In genomic region chr17:1617620-1618174, GRCh38 we compare ENCODE assay signal across 10 cellular contexts. TPM values are rescaled to one million over a fixed set of nuclear protein-coding genes. Genes with fewer than 3 reads are reported as not detected.
DNase-seq lines count a peak whose midpoint lies in the region; ATAC-seq and TF ChIP-seq lines count a peak whose summit lies in the region.
"Had no signal": no experiment of that assay in that cellular context is flagged by ENCODE, and none has a peak within 500 bp of the region (broad histone marks: within the 10 kb centered on the region; RNA-seq: fewer than 3 reads in every experiment).

No MANE protein-coding gene starts in this region.

- H3K27me3 ChIP-seq in Peyer's patch = no peaks in the 10 kb centered on the region

- H3K9me3 Mint-ChIP-seq in activated CD4-positive, alpha-beta memory T cell treated with anti-CD3 and anti-CD28 coated beads, Interleukin-2, amount 10 ng/mL, durations not matched to agents 7 days and 5 days = no peaks in the 10 kb centered on the region

- POLR2A ChIA-PET in activated CD4-positive, alpha-beta memory T cell treated with anti-CD3 and anti-CD28 coated beads, Interleukin-2, amount 10 ng/mL, durations not matched to agents 7 days and 5 days (lab: Charles Lee) = no interaction called here

- DNase-seq in COLO829 (ENCODE audit: low spot score) (peak; percentile 62), Peyer's patch (peak in 2 of 3 donors; percentile 88 to 89), fibroblast of gingiva (ENCODE audit: low read depth) (peak; percentile 30), omental fat pad (ENCODE audit: low spot score) (no peak), NCI-H187 (lab: John Stamatoyannopoulos, UW) (no peak)
- no peak for DNase-seq in activated CD4-positive, alpha-beta memory T cell treated with anti-CD3 and anti-CD28 coated beads, Interleukin-2, amount 10 ng/mL, durations not matched to agents 7 days and 5 days
- DNase-seq: activated CD4-positive, alpha-beta T cell treated with anti-CD3 and anti-CD28 coated beads, Interleukin-2, amount 50 U/mL, for 4 hours; NCI-H1092 treated with DMSO at 0.1 percent for 48 hours had no signal

- H3K36me3 ChIP-seq in Peyer's patch = peaks cover 0 to 33% (median 0%) of the 10 kb centered on the region in 3 donors

- peak in 3 of 6 experiments; percentile 50 to 73 (median 58) for TF ChIP-seq CTCF in Peyer's patch (IDR thresholded peaks at IDR 0.05)
- no peak for TF ChIP-seq CTCF in omental fat pad (IDR thresholded peaks at IDR 0.05)

- H3K4me1 Mint-ChIP-seq in activated CD4-positive, alpha-beta memory T cell treated with anti-CD3 and anti-CD28 coated beads, Interleukin-2, amount 10 ng/mL, durations not matched to agents 7 days and 5 days = peaks cover 7% of the 10 kb centered on the region

- ATAC-seq in omental fat pad (ENCODE audit: low FRiP score) (peak; percentile 92), GM18502 (IDR thresholded peaks at IDR 0.05; ENCODE audit: poor library complexity, unreplicated experiment) (no peak)
- no peak for ATAC-seq in activated CD4-positive, CD25-positive, alpha-beta regulatory T cell treated with anti-CD3 and anti-CD28 coated beads, Interleukin-2, amount 50 U/mL, for 24 hours

- no peak overlapping the region for H3K4me3 Mint-ChIP-seq in activated CD4-positive, alpha-beta memory T cell treated with anti-CD3 and anti-CD28 coated beads, Interleukin-2, amount 10 ng/mL, durations not matched to agents 7 days and 5 days

- peak overlapping the region in 3 of 4 donors; percentile 64 to 91 (median 79) for H3K27ac ChIP-seq in Peyer's patch

- H3K27me3 Mint-ChIP-seq in activated CD4-positive, alpha-beta memory T cell treated with anti-CD3 and anti-CD28 coated beads, Interleukin-2, amount 10 ng/mL, durations not matched to agents 7 days and 5 days = no peaks in the 10 kb centered on the region

- H3K27ac Mint-ChIP-seq in activated CD4-positive, alpha-beta memory T cell treated with anti-CD3 and anti-CD28 coated beads, Interleukin-2, amount 10 ng/mL, durations not matched to agents 7 days and 5 days = no peak overlapping the region

- H3K9me3 ChIP-seq in Peyer's patch = no peaks in the 10 kb centered on the region

- no peaks in the 10 kb centered on the region for H3K36me3 Mint-ChIP-seq in activated CD4-positive, alpha-beta memory T cell treated with anti-CD3 and anti-CD28 coated beads, Interleukin-2, amount 10 ng/mL, durations not matched to agents 7 days and 5 days (ENCODE audit: low read depth)

- no peak overlapping the region for H3K4me3 ChIP-seq in Peyer's patch

- CTCF ChIA-PET in activated CD4-positive, alpha-beta memory T cell treated with anti-CD3 and anti-CD28 coated beads, Interleukin-2, amount 10 ng/mL, durations not matched to agents 7 days and 5 days (lab: Charles Lee) = interaction anchor here (1.0 kb wide), 1 partner anchor 54 kb away, joined by 5 read pairs; no protein-coding TSS in a partner anchor

- peaks cover 0 to 19% (median 1%) of the 10 kb centered on the region in 4 donors for H3K4me1 ChIP-seq in Peyer's patch

- TF ChIP-seq POLR2A in Peyer's patch (IDR thresholded peaks at IDR 0.05) = peak; percentile 24 to 49

RNA-seq across cellular contexts. Expression of gene SLC43A2, which starts 10.9 kb away (rescaled TPM):
- total RNA-seq in Peyer's patch (100 to 1,000 TPM in 1 of 4 donors, 10 to 100 TPM in 3; 58.6 to 103 (median 69.0) TPM), omental fat pad (10 to 100 TPM; 21.0 to 39.9 (median 23.1) TPM)
- under 1 TPM; 0.73 to 0.85 TPM for total RNA-seq in activated CD4-positive, alpha-beta memory T cell treated with anti-CD3 and anti-CD28 coated beads, Interleukin-2, amount 10 ng/mL, durations not matched to agents 7 days and 5 days

RNA-seq across cellular contexts. Expression of gene SCARF1, which starts 27.8 kb away (rescaled TPM):
- 10 to 100 TPM in 3 of 4 donors, 1 to 10 TPM in 1; 9.8 to 32.2 (median 20.3) TPM for total RNA-seq in Peyer's patch
- total RNA-seq in omental fat pad = 10 to 100 TPM in 3 of 4 donors, 1 to 10 TPM in 1; 7.2 to 43.0 (median 18.8) TPM
- 1 to 10 TPM; 2.8 to 3.2 TPM for total RNA-seq in activated CD4-positive, alpha-beta memory T cell treated with anti-CD3 and anti-CD28 coated beads, Interleukin-2, amount 10 ng/mL, durations not matched to agents 7 days and 5 days

RNA-seq across cellular contexts. Expression of gene RILP, which starts 32.0 kb away (rescaled TPM):
- total RNA-seq in Peyer's patch (100 to 1,000 TPM in 1 of 4 donors, 10 to 100 TPM in 3; 29.7 to 173 (median 92.3) TPM), omental fat pad (10 to 100 TPM; 26.5 to 60.5 (median 35.6) TPM)
- total RNA-seq in activated CD4-positive, alpha-beta memory T cell treated with anti-CD3 and anti-CD28 coated beads, Interleukin-2, amount 10 ng/mL, durations not matched to agents 7 days and 5 days = 1 to 10 TPM; 7.5 to 8.7 TPM

RNA-seq across cellular contexts. Expression of gene PITPNA, which starts 55.1 kb away (rescaled TPM):
- total RNA-seq in Peyer's patch = 100 to 1,000 TPM in 2 of 4 donors, 10 to 100 TPM in 2; 88.2 to 132 (median 107) TPM
- 10 to 100 TPM; 27.6 to 49.7 (median 33.7) TPM for total RNA-seq in omental fat pad
- 10 to 100 TPM; 46.4 to 47.8 TPM for total RNA-seq in activated CD4-positive, alpha-beta memory T cell treated with anti-CD3 and anti-CD28 coated beads, Interleukin-2, amount 10 ng/mL, durations not matched to agents 7 days and 5 days

Comparison
In these comparisons a context has a peak if more than half of its experiments do, and no peak if none do; other contexts are left out.
1. DNase-seq: peak in COLO829 (single experiment), Peyer's patch (2 of 3) and fibroblast of gingiva (single experiment); none in omental fat pad (single experiment), activated CD4-positive, alpha-beta memory T cell treated with anti-CD3 and anti-CD28 coated beads, Interleukin-2, amount 10 ng/mL, durations not matched to agents 7 days and 5 days (single experiment) and NCI-H187 (0 of 2).
2. RNA of gene SLC43A2, which starts 10.9 kb away (total RNA-seq): 58.6 to 103 TPM in Peyer's patch and 21.0 to 39.9 TPM in omental fat pad; 0.73 to 0.85 TPM in activated CD4-positive, alpha-beta memory T cell treated with anti-CD3 and anti-CD28 coated beads, Interleukin-2, amount 10 ng/mL, durations not matched to agents 7 days and 5 days; every median in the first group is over 10 times any median in the second.